Comparison of ENCODE assay signal across 8 cellular contexts in genomic region chr20:4813076-4813838, GRCh38. TPM values are rescaled to one million over a fixed set of nuclear protein-coding genes. Genes with fewer than 3 reads are reported as not detected.
DNase-seq lines count a peak whose midpoint lies in the region; ATAC-seq and TF ChIP-seq lines count a peak whose summit lies in the region.

No MANE protein-coding gene starts in this region.

- H3K4me1 ChIP-seq in suprapubic skin, result peaks cover 46% of the 10 kb centered on the region

- H3K4me3 ChIP-seq in suprapubic skin, result no peak overlapping the region

- ATAC-seq in HG02973 (IDR thresholded peaks at IDR 0.05; ENCODE audit: unreplicated experiment), result peak; percentile 20

- peak overlapping the region; percentile 75 for H3K27ac ChIP-seq in suprapubic skin

- H3K36me3 ChIP-seq in suprapubic skin, result no peaks in the 10 kb centered on the region

- WGBS in suprapubic skin, result 63% methylated on average over 17 of the region's 22 CpGs

- no peaks in the 10 kb centered on the region for H3K27me3 ChIP-seq in suprapubic skin

- peak; percentile 81 for DNase-seq in GM13976 (ENCODE audit: low spot score)
- DNase-seq in activated CD8-positive, alpha-beta memory T cell treated with anti-CD3 and anti-CD28 coated beads, Interleukin-2, amount 50 U/mL, for 48 hours, result peak; percentile 68
- peak; percentile 48 for DNase-seq in kidney glomerular epithelial cell (lab: John Stamatoyannopoulos, UW)
- peak; percentile 51 to 75 for DNase-seq in suprapubic skin (ENCODE audit: low spot score in 2 of 2)
- DNase-seq in SHP77 treated with DMSO at 0.1 percent for 48 hours (lab: John Stamatoyannopoulos, UW), result no peak
- no peak for DNase-seq in NCI-H2107 (lab: John Stamatoyannopoulos, UW)
- DNase-seq in NCI-H510A treated with DMSO at 0.1 percent for 48 hours (lab: John Stamatoyannopoulos, UW), result no peak

- TF ChIP-seq POLR2A in suprapubic skin (IDR thresholded peaks at IDR 0.05), result no peak

- H3K9me3 ChIP-seq in suprapubic skin, result no peaks in the 10 kb centered on the region

- no peak for TF ChIP-seq CTCF in GM13976 (IDR thresholded peaks at IDR 0.05; ENCODE audit: borderline replicate concordance, control extremely low read depth, extremely low read depth, insufficient read depth, missing control alignments)
- no peak for TF ChIP-seq CTCF in suprapubic skin (IDR thresholded peaks at IDR 0.05)

- in situ Hi-C loops in GM13976 (cut with MboI; ENCODE audit: low sequenced_read_pairs, unreplicated experiment), result no loop called here

- TF ChIP-seq EP300 in suprapubic skin (IDR thresholded peaks at IDR 0.05), result no peak

RNA-seq across cellular contexts. Expression of gene RASSF2, which starts 10.2 kb away (rescaled TPM):
- 1 to 10 TPM; 3.1 to 5.6 (median 4.6) TPM for total RNA-seq in suprapubic skin

Comparison
In these comparisons a context has a peak if more than half of its experiments do, and no peak if none do; other contexts are left out.
1. DNase-seq: peak in GM13976 (single experiment), activated CD8-positive, alpha-beta memory T cell treated with anti-CD3 and anti-CD28 coated beads, Interleukin-2, amount 50 U/mL, for 48 hours (single experiment), kidney glomerular epithelial cell (single experiment) and suprapubic skin (2 of 2); none in SHP77 treated with DMSO at 0.1 percent for 48 hours (single experiment), NCI-H2107 (single experiment) and NCI-H510A treated with DMSO at 0.1 percent for 48 hours (single experiment).